In genomic region chr12:84764006-84764405, GRCh38 we compare ENCODE assay signal across 26 cellular contexts.
"Had no signal": no experiment of that assay in that cellular context is flagged by ENCODE, and none has a peak within 500 bp of the region (broad histone marks: within the 10 kb centered on the region; RNA-seq: fewer than 3 reads in every experiment).

No MANE protein-coding gene starts in this region.

- H3K9me3 Mint-ChIP-seq: stimulated activated memory B cell treated with anti-CD40 and anti-IgM and Interleukin-4, amounts not matched to agents 10 μg/mL and 1 μg/mL and 100 μg/mL, for 72 hours; stimulated activated naive CD8-positive, alpha-beta T cell treated with anti-CD3 and anti-CD28 coated beads, Interleukin-15, amount 100 ng/mL, for 72 hours had no signal

- H3K4me3 ChIP-seq: lower lobe of right lung, ovary, right atrium auricular region, right lobe of liver, smooth muscle cell, testis, thyroid gland, transverse colon, upper lobe of left lung, vagina had no signal

- H3K4me3 Mint-ChIP-seq: naive B cell; natural killer cell; stimulated activated memory B cell treated with anti-CD40 and anti-IgM and Interleukin-4, amounts not matched to agents 10 μg/mL and 1 μg/mL and 100 μg/mL, for 72 hours; stimulated activated naive CD8-positive, alpha-beta T cell treated with anti-CD3 and anti-CD28 coated beads, Interleukin-15, amount 100 ng/mL, for 72 hours had no signal

- H3K27me3 ChIP-seq: ovary, right atrium auricular region, right lobe of liver, testis, thyroid gland, transverse colon, upper lobe of left lung, vagina had no signal

- H3K4me1 Mint-ChIP-seq: naive B cell; natural killer cell; stimulated activated memory B cell treated with anti-CD40 and anti-IgM and Interleukin-4, amounts not matched to agents 10 μg/mL and 1 μg/mL and 100 μg/mL, for 72 hours; stimulated activated naive CD8-positive, alpha-beta T cell treated with anti-CD3 and anti-CD28 coated beads, Interleukin-15, amount 100 ng/mL, for 72 hours had no signal

- H3K4me1 ChIP-seq: lower lobe of right lung, right atrium auricular region, right lobe of liver, testis, thyroid gland, transverse colon, upper lobe of left lung, vagina had no signal

- H3K27ac ChIP-seq: lower lobe of right lung, ovary, right atrium auricular region, right lobe of liver, testis, thyroid gland, transverse colon, upper lobe of left lung, vagina had no signal

- H3K27me3 Mint-ChIP-seq: progenitor cell of endocrine pancreas; stimulated activated memory B cell treated with anti-CD40 and anti-IgM and Interleukin-4, amounts not matched to agents 10 μg/mL and 1 μg/mL and 100 μg/mL, for 72 hours; stimulated activated naive CD8-positive, alpha-beta T cell treated with anti-CD3 and anti-CD28 coated beads, Interleukin-15, amount 100 ng/mL, for 72 hours had no signal

- ATAC-seq: left cardiac atrium; left lobe of liver; natural killer cell; right lobe of liver; stimulated activated memory B cell treated with anti-CD40 and anti-IgM and Interleukin-4, amounts not matched to agents 10 μg/mL and 1 μg/mL and 100 μg/mL, for 72 hours; stimulated activated naive CD8-positive, alpha-beta T cell treated with anti-CD3 and anti-CD28 coated beads, Interleukin-15, amount 100 ng/mL, for 72 hours had no signal

- DNase-seq: hippocampal formation; kidney glomerular epithelial cell; left cardiac atrium; lower lobe of right lung; mammary epithelial cell; mesenchymal stem cell; naive B cell; natural killer cell; ovary; right lobe of liver; stimulated activated CD4-positive, alpha-beta T cell treated with anti-CD3 and anti-CD28 coated beads, Interleukin-1b, Interleukin-23, amount 100 ng/mL, for 48 hours; stimulated activated CD4-positive, alpha-beta T cell treated with anti-CD3 and anti-CD28 coated beads, Interleukin-2, amount 100 ng/mL, for 48 hours; stimulated activated CD4-positive, alpha-beta T cell treated with anti-CD3 and anti-CD28 coated beads, Interleukin-4, amount 100 ng/mL, for 4 hours; stimulated activated CD8-positive, alpha-beta memory T cell treated with anti-CD3 and anti-CD28 coated beads, Interleukin-4, amount 100 ng/mL, for 48 hours; stimulated activated naive CD4-positive, alpha-beta T cell treated with Interleukin-2 at 50 U/mL for 16 hours; stimulated activated naive CD8-positive, alpha-beta T cell treated with anti-CD3 and anti-CD28 coated beads, Interleukin-15, amount 100 ng/mL, for 72 hours; testis; thyroid gland; transverse colon; upper lobe of left lung had no signal

- H3K36me3 Mint-ChIP-seq: naive B cell; natural killer cell; stimulated activated memory B cell treated with anti-CD40 and anti-IgM and Interleukin-4, amounts not matched to agents 10 μg/mL and 1 μg/mL and 100 μg/mL, for 72 hours had no signal

- H3K4me2 ChIP-seq: smooth muscle cell had no signal

- H3K9me3 ChIP-seq: lower lobe of right lung, ovary, right atrium auricular region, right lobe of liver, testis, thyroid gland, transverse colon, upper lobe of left lung, vagina had no signal

- H3K27ac Mint-ChIP-seq: naive B cell; natural killer cell; progenitor cell of endocrine pancreas; stimulated activated memory B cell treated with anti-CD40 and anti-IgM and Interleukin-4, amounts not matched to agents 10 μg/mL and 1 μg/mL and 100 μg/mL, for 72 hours; stimulated activated naive CD8-positive, alpha-beta T cell treated with anti-CD3 and anti-CD28 coated beads, Interleukin-15, amount 100 ng/mL, for 72 hours had no signal

- H3K36me3 ChIP-seq: lower lobe of right lung, ovary, right atrium auricular region, right lobe of liver, thyroid gland, transverse colon, upper lobe of left lung, vagina had no signal
